In the genomic region with DNA sequence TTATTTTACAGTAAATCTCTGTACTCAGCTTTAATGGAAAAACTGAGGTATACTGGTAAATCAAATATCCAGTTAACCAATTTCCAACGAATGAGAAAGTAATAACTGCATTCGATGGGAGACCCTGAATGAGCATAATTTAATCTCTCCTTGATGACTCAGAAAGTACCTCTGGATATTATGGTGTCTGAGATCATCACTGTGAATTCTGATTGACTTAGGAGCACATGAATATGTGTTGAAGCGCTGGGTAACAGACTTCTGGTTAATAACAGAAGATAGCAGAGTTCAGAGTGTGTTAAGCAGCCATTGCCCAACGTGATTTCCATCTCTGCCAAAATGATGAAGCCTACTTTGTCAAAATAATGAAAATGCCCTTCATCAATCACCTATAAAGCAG, we compare ENCODE assay signal across 26 cellular contexts.
DNase-seq lines count a peak whose midpoint lies in the region; ATAC-seq, FAIRE-seq and TF ChIP-seq lines count a peak whose summit lies in the region.
"Had no signal": no experiment of that assay in that cellular context is flagged by ENCODE, and none has a peak within 500 bp of the region (broad histone marks: within the 10 kb centered on the region; RNA-seq: fewer than 3 reads in every experiment).

No MANE protein-coding gene starts in this region.

- peaks cover 35% of the 10 kb centered on the region for H3K4me1 Mint-ChIP-seq in astrocyte (ENCODE audit: low read depth, unreplicated experiment)
- peaks cover 14% of the 10 kb centered on the region for H3K4me1 Mint-ChIP-seq in activated CD4-positive, alpha-beta T cell treated with anti-CD3 and anti-CD28 coated beads, Interleukin-2, amount 10 ng/mL, durations not matched to agents 7 days and 5 days
- H3K4me1 Mint-ChIP-seq: activated B cell treated with CpG ODN at 0.5 μM for 24 hours, H9, immature natural killer cell had no signal

- no peak for TF ChIP-seq CTCF in astrocyte (IDR thresholded peaks at IDR 0.05; ENCODE audit: insufficient read depth, low read depth, low read length)

- ATAC-seq in GM21786 (IDR thresholded peaks at IDR 0.05; ENCODE audit: unreplicated experiment) (no peak), HG02763 (IDR thresholded peaks at IDR 0.05; ENCODE audit: unreplicated experiment) (no peak)
- ATAC-seq: stimulated activated memory B cell treated with anti-CD40 and anti-IgM and Interleukin-4, amounts not matched to agents 10 μg/mL and 1 μg/mL and 100 μg/mL, for 72 hours had no signal

- peaks cover 44% of the 10 kb centered on the region for H3K36me3 ChIP-seq in astrocyte (ENCODE audit: insufficient read depth, low read length)
- H3K36me3 ChIP-seq: neutrophil had no signal

- H3K27ac Mint-ChIP-seq in astrocyte (ENCODE audit: unreplicated experiment), result no peak overlapping the region
- no peak overlapping the region for H3K27ac Mint-ChIP-seq in activated CD4-positive, alpha-beta T cell treated with anti-CD3 and anti-CD28 coated beads, Interleukin-2, amount 10 ng/mL, durations not matched to agents 7 days and 5 days
- H3K27ac Mint-ChIP-seq: activated B cell treated with CpG ODN at 0.5 μM for 24 hours; H9; immature natural killer cell; stimulated activated memory B cell treated with anti-CD40 and anti-IgM and Interleukin-4, amounts not matched to agents 10 μg/mL and 1 μg/mL and 100 μg/mL, for 72 hours had no signal

- peaks cover 23% of the 10 kb centered on the region for H3K36me3 Mint-ChIP-seq in astrocyte (ENCODE audit: low read depth, unreplicated experiment)
- H3K36me3 Mint-ChIP-seq in activated CD4-positive, alpha-beta T cell treated with anti-CD3 and anti-CD28 coated beads, Interleukin-2, amount 10 ng/mL, durations not matched to agents 7 days and 5 days (ENCODE audit: low read depth), result peaks cover 3% of the 10 kb centered on the region
- H3K36me3 Mint-ChIP-seq: stimulated activated memory B cell treated with anti-CD40 and anti-IgM and Interleukin-4, amounts not matched to agents 10 μg/mL and 1 μg/mL and 100 μg/mL, for 72 hours had no signal

- POLR2A ChIA-PET in activated CD4-positive, alpha-beta T cell treated with anti-CD3 and anti-CD28 coated beads, Interleukin-2, amount 10 ng/mL, durations not matched to agents 7 days and 5 days (lab: Charles Lee), result no interaction called here

- peak overlapping the region; percentile 63 for H3K27ac ChIP-seq in astrocyte (ENCODE audit: low read depth, low read length)
- H3K27ac ChIP-seq: dorsolateral prefrontal cortex, neutrophil, suprapubic skin, vagina had no signal

- no peak overlapping the region for H3K4me3 ChIP-seq in astrocyte (ENCODE audit: insufficient read depth, low read depth, low read length)
- H3K4me3 ChIP-seq: dorsolateral prefrontal cortex, lung, suprapubic skin, vagina had no signal

- no peak overlapping the region for H3K4me3 Mint-ChIP-seq in astrocyte (ENCODE audit: unreplicated experiment)
- H3K4me3 Mint-ChIP-seq in activated CD4-positive, alpha-beta T cell treated with anti-CD3 and anti-CD28 coated beads, Interleukin-2, amount 10 ng/mL, durations not matched to agents 7 days and 5 days, result no peak overlapping the region
- H3K4me3 Mint-ChIP-seq: activated B cell treated with CpG ODN at 0.5 μM for 24 hours; H9; immature natural killer cell; stimulated activated memory B cell treated with anti-CD40 and anti-IgM and Interleukin-4, amounts not matched to agents 10 μg/mL and 1 μg/mL and 100 μg/mL, for 72 hours had no signal

- H3K79me2 ChIP-seq in astrocyte (ENCODE audit: insufficient read depth, low read length), result peaks cover 13% of the 10 kb centered on the region

- no peaks in the 10 kb centered on the region for H3K27me3 Mint-ChIP-seq in astrocyte (ENCODE audit: low read depth, unreplicated experiment)
- peaks cover 2% of the 10 kb centered on the region for H3K27me3 Mint-ChIP-seq in activated CD4-positive, alpha-beta T cell treated with anti-CD3 and anti-CD28 coated beads, Interleukin-2, amount 10 ng/mL, durations not matched to agents 7 days and 5 days

- no peaks in the 10 kb centered on the region for H3K9me3 ChIP-seq in astrocyte (ENCODE audit: insufficient read depth, low read depth, low read length)
- H3K9me3 ChIP-seq: neutrophil, suprapubic skin, vagina had no signal

- CTCF ChIA-PET in activated CD4-positive, alpha-beta T cell treated with anti-CD3 and anti-CD28 coated beads, Interleukin-2, amount 10 ng/mL, durations not matched to agents 7 days and 5 days (lab: Charles Lee), result interaction anchor here (0.6 kb wide), 1 partner anchor 261 kb away, joined by 4 read pairs; no protein-coding TSS in a partner anchor

- FAIRE-seq in astrocyte (lab: Jason Lieb, UNC), result peak; percentile 68
- FAIRE-seq: small intestine had no signal

- H3K4me1 ChIP-seq in astrocyte (ENCODE audit: insufficient read depth, low read length), result peaks cover 28% of the 10 kb centered on the region
- H3K4me1 ChIP-seq: suprapubic skin had no signal

- H2AFZ ChIP-seq in astrocyte (ENCODE audit: low read depth, low read length), result no peak overlapping the region

- H3K27me3 ChIP-seq in astrocyte (ENCODE audit: insufficient read depth, low read length), result no peaks in the 10 kb centered on the region
- H3K27me3 ChIP-seq: dorsolateral prefrontal cortex, neutrophil, suprapubic skin, vagina had no signal

- H3K9me3 Mint-ChIP-seq in astrocyte (ENCODE audit: unreplicated experiment), result peaks cover 2% of the 10 kb centered on the region
- H3K9me3 Mint-ChIP-seq in activated CD4-positive, alpha-beta T cell treated with anti-CD3 and anti-CD28 coated beads, Interleukin-2, amount 10 ng/mL, durations not matched to agents 7 days and 5 days, result peaks cover 6% of the 10 kb centered on the region
- H3K9me3 Mint-ChIP-seq: activated B cell treated with CpG ODN at 0.5 μM for 24 hours, H9, immature natural killer cell had no signal

- H4K20me1 ChIP-seq in astrocyte (ENCODE audit: insufficient read depth, low read length), result no peaks in the 10 kb centered on the region

- no peak overlapping the region for H3K4me2 ChIP-seq in astrocyte (ENCODE audit: low read length)

- H3K9ac ChIP-seq in astrocyte (ENCODE audit: low read length), result no peak overlapping the region

- peak; percentile 69 for DNase-seq in DMS53 (lab: John Stamatoyannopoulos, UW)
- DNase-seq in LHCN-M2 (ENCODE audit: low read depth), result peak; percentile 60
- peak; percentile 52 for DNase-seq in astrocyte (ENCODE audit: low read depth)
- peak; percentile 85 for DNase-seq in iris pigment epithelial cell (ENCODE audit: low read depth)
- DNase-seq in NCI-H2171 (lab: John Stamatoyannopoulos, UW), result no peak
- DNase-seq in activated CD4-positive, alpha-beta T cell treated with anti-CD3 and anti-CD28 coated beads, Interleukin-2, amount 10 ng/mL, durations not matched to agents 7 days and 5 days, result no peak
- DNase-seq: activated B cell treated with CpG ODN at 0.5 μM for 24 hours; activated T-cell treated with anti-CD3 and anti-CD28 coated beads, Interleukin-2, amount 50 U/mL, for 1 hour; amniotic stem cell; C1 segment of cervical spinal cord; central memory CD4-positive, alpha-beta T cell; dorsolateral prefrontal cortex; foreskin fibroblast; H9; immature natural killer cell; NCI-H187 treated with DMSO at 0.1 percent for 48 hours; NCI-H345; small intestine; T-helper 9 cell had no signal

Comparison
In these comparisons a context has a peak if more than half of its experiments do, and no peak if none do; other contexts are left out.
1. DNase-seq: peak in DMS53 (single experiment), LHCN-M2 (single experiment), astrocyte (single experiment) and iris pigment epithelial cell (single experiment); none in NCI-H2171 (single experiment) and activated CD4-positive, alpha-beta T cell treated with anti-CD3 and anti-CD28 coated beads, Interleukin-2, amount 10 ng/mL, durations not matched to agents 7 days and 5 days (single experiment).